24 cellular contexts compared by ENCODE assay signal in the genomic region with DNA sequence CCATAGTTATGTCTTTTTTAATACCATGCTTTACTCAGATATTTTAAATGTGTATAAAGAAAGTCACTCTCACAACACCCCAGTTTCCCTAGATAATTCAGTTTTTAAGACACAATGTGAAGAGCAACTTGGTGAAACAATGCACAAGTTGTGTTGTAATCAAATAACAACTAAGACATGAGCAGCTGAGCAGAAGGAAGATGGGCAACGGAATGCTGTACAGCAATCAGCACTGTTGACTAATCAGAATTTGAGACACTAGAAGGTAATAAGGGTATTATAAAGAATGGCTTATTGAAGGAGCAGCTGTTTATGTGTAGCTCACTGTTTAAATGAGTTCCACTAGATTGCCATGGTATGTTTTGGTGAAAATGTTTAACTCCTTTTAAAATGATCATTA.
"Had no signal": no experiment of that assay in that cellular context is flagged by ENCODE, and none has a peak within 500 bp of the region (broad histone marks: within the 10 kb centered on the region; RNA-seq: fewer than 3 reads in every experiment).

No MANE protein-coding gene starts in this region.

- H3K36me3 Mint-ChIP-seq: activated CD4-positive, alpha-beta memory T cell treated with anti-CD3 and anti-CD28 coated beads for 36 hours; activated naive CD8-positive, alpha-beta T cell treated with anti-CD3 and anti-CD28 coated beads for 36 hours; mesothelial cell of epicardium; naive B cell had no signal

- H3K27me3 Mint-ChIP-seq: activated CD4-positive, alpha-beta memory T cell treated with anti-CD3 and anti-CD28 coated beads for 36 hours; activated CD4-positive, alpha-beta T cell treated with anti-CD3 and anti-CD28 coated beads, Interleukin-2, amount 10 ng/mL, durations not matched to agents 24 days and 14 days; activated naive CD8-positive, alpha-beta T cell treated with anti-CD3 and anti-CD28 coated beads for 36 hours; effector memory CD8-positive, alpha-beta T cell; naive B cell had no signal

- H3K4me3 Mint-ChIP-seq: activated CD4-positive, alpha-beta memory T cell treated with anti-CD3 and anti-CD28 coated beads for 36 hours; activated CD4-positive, alpha-beta T cell treated with anti-CD3 and anti-CD28 coated beads, Interleukin-2, amount 10 ng/mL, durations not matched to agents 24 days and 14 days; activated naive CD4-positive, alpha-beta T cell treated with anti-CD3 and anti-CD28 coated beads for 36 hours; activated naive CD8-positive, alpha-beta T cell treated with anti-CD3 and anti-CD28 coated beads for 36 hours; activated T-helper 1 cell treated with anti-CD3 and anti-CD28 coated beads, Interleukin-12 subunit alpha, Interleukin-12 subunit beta, Interleukin-2, Interleukin-4 antibody, amounts not matched to agents 30 ng/mL and 10 ng/mL and 1 ng/mL, durations not matched to agents 14 hours and 24 hours and 36 hours; effector memory CD8-positive, alpha-beta T cell; mesothelial cell of epicardium; naive B cell had no signal

- H3K27ac Mint-ChIP-seq: activated CD4-positive, alpha-beta memory T cell treated with anti-CD3 and anti-CD28 coated beads for 36 hours; activated CD4-positive, alpha-beta T cell treated with anti-CD3 and anti-CD28 coated beads, Interleukin-2, amount 10 ng/mL, durations not matched to agents 24 days and 14 days; activated naive CD4-positive, alpha-beta T cell treated with anti-CD3 and anti-CD28 coated beads for 36 hours; activated naive CD8-positive, alpha-beta T cell treated with anti-CD3 and anti-CD28 coated beads for 36 hours; activated T-helper 1 cell treated with anti-CD3 and anti-CD28 coated beads, Interleukin-12 subunit alpha, Interleukin-12 subunit beta, Interleukin-2, Interleukin-4 antibody, amounts not matched to agents 30 ng/mL and 10 ng/mL and 1 ng/mL, durations not matched to agents 14 hours and 24 hours and 36 hours; effector memory CD8-positive, alpha-beta T cell; mesothelial cell of epicardium; naive B cell had no signal

- DNase-seq: activated CD4-positive, alpha-beta memory T cell treated with anti-CD3 and anti-CD28 coated beads for 36 hours; activated CD4-positive, alpha-beta T cell treated with anti-CD3 and anti-CD28 coated beads, Interleukin-2, amount 10 ng/mL, durations not matched to agents 24 days and 14 days; activated CD8-positive, alpha-beta memory T cell treated with anti-CD3 and anti-CD28 coated beads, Interleukin-2, amount 50 U/mL, for 4 hours; activated effector memory CD4-positive, alpha-beta T cell treated with anti-CD3 and anti-CD28 coated beads, Interleukin-2, amount 50 U/mL, for 16 hours; activated naive CD4-positive, alpha-beta T cell treated with anti-CD3 and anti-CD28 coated beads for 36 hours; activated naive CD8-positive, alpha-beta T cell treated with anti-CD3 and anti-CD28 coated beads for 36 hours; activated T-cell treated with anti-CD3 and anti-CD28 coated beads, Interleukin-2, amount 50 U/mL, for 1 hour; adrenal gland; caudate nucleus; cortex of kidney; effector memory CD8-positive, alpha-beta T cell; erythroblast; heart left ventricle; naive B cell; right cardiac atrium; stimulated activated CD4-positive, alpha-beta T cell treated with anti-CD3 and anti-CD28 coated beads, Interleukin-2, amount 100 ng/mL, for 48 hours; stimulated activated naive CD8-positive, alpha-beta T cell treated with anti-CD3 and anti-CD28 coated beads, Interleukin-15, Interleukin-2, amounts not matched to agents 100 U/mL and 50 U/mL, for 24 hours; T-helper 9 cell; testis; transverse colon had no signal

- ATAC-seq: effector memory CD8-positive, alpha-beta T cell; heart left ventricle; right cardiac atrium; stimulated activated naive CD8-positive, alpha-beta T cell treated with anti-CD3 and anti-CD28 coated beads, Interleukin-15, Interleukin-2, amounts not matched to agents 100 U/mL and 50 U/mL, for 24 hours had no signal

- H3K9me3 Mint-ChIP-seq: activated CD4-positive, alpha-beta T cell treated with anti-CD3 and anti-CD28 coated beads, Interleukin-2, amount 10 ng/mL, durations not matched to agents 24 days and 14 days; activated naive CD8-positive, alpha-beta T cell treated with anti-CD3 and anti-CD28 coated beads for 36 hours; activated T-helper 1 cell treated with anti-CD3 and anti-CD28 coated beads, Interleukin-12 subunit alpha, Interleukin-12 subunit beta, Interleukin-2, Interleukin-4 antibody, amounts not matched to agents 30 ng/mL and 10 ng/mL and 1 ng/mL, durations not matched to agents 14 hours and 24 hours and 36 hours; mesothelial cell of epicardium had no signal

- FAIRE-seq: astrocyte, TTC549 had no signal

- H3K4me1 Mint-ChIP-seq: activated CD4-positive, alpha-beta T cell treated with anti-CD3 and anti-CD28 coated beads, Interleukin-2, amount 10 ng/mL, durations not matched to agents 24 days and 14 days; activated naive CD8-positive, alpha-beta T cell treated with anti-CD3 and anti-CD28 coated beads for 36 hours; naive B cell had no signal
